Comparison of ENCODE assay signal across 9 cellular contexts in genomic region chr10:59830601-59831259, GRCh38.
DNase-seq lines count a peak whose midpoint lies in the region; ATAC-seq, FAIRE-seq and TF ChIP-seq lines count a peak whose summit lies in the region.
"Had no signal": no experiment of that assay in that cellular context is flagged by ENCODE, and none has a peak within 500 bp of the region (broad histone marks: within the 10 kb centered on the region; RNA-seq: fewer than 3 reads in every experiment).

No MANE protein-coding gene starts in this region.

- no peak overlapping the region for H2BK15ac ChIP-seq in H1 (ENCODE audit: low read length)

- H3K9me3 ChIP-seq in H1 (ENCODE audit: insufficient read depth in 2 of 2, low read depth in 1 of 2, low read length in 1 of 2), result no peaks in the 10 kb centered on the region

- H3K27me3 ChIP-seq in H1 (replicated peaks in 1 of 4; ENCODE audit: control insufficient read depth in 3 of 4, extremely low read depth in 1 of 4, insufficient read depth in 3 of 4, low read length in 3 of 4), result no peaks in the 10 kb centered on the region

- no peak overlapping the region for H3K23ac ChIP-seq in H1 (ENCODE audit: insufficient read length)

- H3K79me2 ChIP-seq in H1 (ENCODE audit: control insufficient read depth in 1 of 2, insufficient read depth in 2 of 2, low read length in 2 of 2), result peaks cover 8 to 66% of the 10 kb centered on the region in 2 experiments

- no peak overlapping the region for H3K14ac ChIP-seq in H1 (ENCODE audit: insufficient read length)

- peaks cover 0 to 1% of the 10 kb centered on the region in 2 experiments for H4K20me1 ChIP-seq in H1 (replicated peaks in 1 of 2; ENCODE audit: control insufficient read depth in 1 of 2, insufficient read depth in 2 of 2, low read length in 2 of 2)

- no peak overlapping the region for H4K8ac ChIP-seq in H1 (ENCODE audit: extremely low read depth, insufficient read depth, low read length)

- no peak for FAIRE-seq in RCC 7860 (lab: Jason Lieb, UNC)
- peak; percentile 58 for FAIRE-seq in H1 (lab: Jason Lieb, UNC)
- FAIRE-seq: A204.1 had no signal

- TF ChIP-seq EP300 in H1 (IDR thresholded peaks at IDR 0.05; ENCODE audit: borderline replicate concordance in 1 of 2, low read depth in 2 of 2, low read length in 2 of 2), result no peak

- CTCF ChIA-PET in HEK293T (lab: Yijun Ruan, JAX), result interaction anchor here (0.5 to 1.5 kb wide), 15 partner anchors 9 to 814 kb away, joined by 3 to 8 read pairs (median 4); no protein-coding TSS in a partner anchor
- CTCF ChIA-PET in H1 (lab: Charles Lee; ENCODE audit: partially characterized antibody), result interaction anchor here (0.6 to 6.6 kb wide), 42 partner anchors 9 to 251 kb away, joined by 3 to 68 read pairs (median 4); partner anchors contain the start of gene CCDC6

- no peak for ATAC-seq in HG03097 (IDR thresholded peaks at IDR 0.05; ENCODE audit: low FRiP score, unreplicated experiment)

- DNase-seq in DMS 273 (lab: John Stamatoyannopoulos, UW; ENCODE audit: unreplicated experiment), result peak; percentile 62
- DNase-seq in DMS 273 treated with DMSO at 0.1 percent for 48 hours (lab: John Stamatoyannopoulos, UW), result no peak
- peak; percentile 69 for DNase-seq in HEK293T (ENCODE audit: extremely low spot score)
- peak; percentile 12 for DNase-seq in RCC 7860 (ENCODE audit: low spot score)
- DNase-seq in H1 (ENCODE audit: low read depth in 1 of 2, low spot score in 2 of 2), result peak; percentile 29 to 70
- peak; percentile 83 for DNase-seq in medulla oblongata (ENCODE audit: extremely low spot score)
- DNase-seq in SHP77 (lab: John Stamatoyannopoulos, UW), result no peak

- H3K18ac ChIP-seq in H1 (ENCODE audit: extremely low read depth, low read length), result no peak overlapping the region; the same call in 1 of the 2 replicates

- no peak overlapping the region for H4K91ac ChIP-seq in H1 (replicated peaks; ENCODE audit: insufficient read length, low read length)

- no peak overlapping the region for H3K27ac ChIP-seq in H1 (ENCODE audit: low read depth, low read length)

- POLR2A ChIA-PET in HEK293T (lab: Yijun Ruan, JAX), result no interaction called here
- POLR2A ChIA-PET in H1 (lab: Charles Lee; ENCODE audit: partially characterized antibody), result interaction anchor here (1.0 to 1.7 kb wide), 4 partner anchors 10 to 78 kb away, joined by 3 to 5 read pairs (median 3); partner anchors contain the start of gene CCDC6

- TF ChIP-seq RAD21 in H1 (IDR thresholded peaks at IDR 0.05 in 1 of 2, conservative IDR thresholded peaks at IDR 0.05 in 1 of 2; ENCODE audit: low read depth in 2 of 2, low read length in 2 of 2), result peak; percentile 83

- no peak overlapping the region for H3K56ac ChIP-seq in H1 (replicated peaks; ENCODE audit: insufficient read length, low read depth, low read length)

- H3K4me3 ChIP-seq in H1 (ENCODE audit: extremely low read depth in 1 of 4, insufficient read depth in 2 of 4, low read depth in 3 of 4, low read length in 4 of 4), result no peak overlapping the region

- peaks cover 2 to 14% (median 5%) of the 10 kb centered on the region in 4 experiments; a peak in 5 of 8 replicates for H3K36me3 ChIP-seq in H1 (ENCODE audit: control insufficient read depth in 2 of 4, insufficient read depth in 4 of 4, low read length in 3 of 4)

- no peak overlapping the region for H2AK5ac ChIP-seq in H1 (ENCODE audit: low read depth, low read length)

- no peak overlapping the region for H3K4me2 ChIP-seq in H1 (ENCODE audit: insufficient read depth in 1 of 2, low read depth in 2 of 2, low read length in 2 of 2)

- TF ChIP-seq POLR2A in H1 (IDR thresholded peaks at IDR 0.05; ENCODE audit: control extremely low read depth in 1 of 2, low read depth in 2 of 2, low read length in 2 of 2), result no peak

- no peak overlapping the region for H2BK120ac ChIP-seq in H1 (replicated peaks; ENCODE audit: low read depth, low read length)

- no peaks in the 10 kb centered on the region for H3K23me2 ChIP-seq in H1 (ENCODE audit: low read depth, low read length)

- H3K4me1 ChIP-seq in H1 (replicated peaks in 1 of 4; ENCODE audit: control insufficient read depth in 3 of 4, insufficient read depth in 4 of 4, low read length in 3 of 4), result peaks cover 0 to 8% (median 3%) of the 10 kb centered on the region in 4 experiments; a peak in 3 of 7 replicates

- H2AFZ ChIP-seq in H1 (ENCODE audit: low read length), result no peak overlapping the region

- H2BK5ac ChIP-seq in H1 (ENCODE audit: low read depth, low read length), result no peak overlapping the region

- H3K4ac ChIP-seq in H1 (replicated peaks; ENCODE audit: insufficient read length, low read depth, low read length), result no peak overlapping the region

- H3K9ac ChIP-seq in H1 (replicated peaks in 1 of 4; ENCODE audit: extremely low read depth in 1 of 4, low read depth in 3 of 4, low read length in 3 of 4), result no peak overlapping the region

- H3K79me1 ChIP-seq in H1 (ENCODE audit: low read depth, low read length), result peaks cover 4% of the 10 kb centered on the region; the same call in 1 of the 2 replicates

- peak; percentile 67 to 84 (median 78) for TF ChIP-seq CTCF in H1 (IDR thresholded peaks at IDR 0.05; ENCODE audit: control extremely low read depth in 1 of 3, insufficient read depth in 1 of 3, low read depth in 1 of 3, low read length in 3 of 3)

- H2BK12ac ChIP-seq in H1 (ENCODE audit: low read depth, low read length), result no peak overlapping the region

- WGBS in H1 (ENCODE audit: extremely low coverage in 1 of 2, insufficient coverage in 1 of 2, insufficient read length in 1 of 2, insufficient replicate concordance in 2 of 2, low coverage in 1 of 2, low lambda C conversion rate in 2 of 2, missing lambda C conversion rate in 1 of 2), 2 experiments, result 72% methylated on average over 7 of the region's 7 CpGs; no CpG with 5 or more reads in 1 of the 2 experiments

- no peak overlapping the region for H4K5ac ChIP-seq in H1 (ENCODE audit: insufficient read length, low read depth, low read length)

- no peak overlapping the region for H2BK20ac ChIP-seq in H1 (ENCODE audit: low read length)

TF ChIP-seq in HEK293T, 16 proteins besides CTCF, POLR2A, EP300 and RAD21:
- TF ChIP-seq HDGF (IDR thresholded peaks at IDR 0.05; ENCODE audit: borderline replicate concordance) (no peak), NFRKB (IDR thresholded peaks at IDR 0.05) (no peak), CTBP1 (IDR thresholded peaks at IDR 0.05; ENCODE audit: borderline replicate concordance) (no peak), BHLHE40 (IDR thresholded peaks at IDR 0.05; ENCODE audit: borderline replicate concordance) (no peak), ARNT (IDR thresholded peaks at IDR 0.05) (no peak), FOXK2 (IDR thresholded peaks at IDR 0.05) (no peak), FOXM1 (IDR thresholded peaks at IDR 0.05; ENCODE audit: borderline replicate concordance) (no peak), PKNOX1 (IDR thresholded peaks at IDR 0.05) (no peak), LEF1 (IDR thresholded peaks at IDR 0.05; ENCODE audit: borderline replicate concordance) (no peak), SP1 (IDR thresholded peaks at IDR 0.05) (no peak), ELF4 (IDR thresholded peaks at IDR 0.05) (no peak), TARDBP (IDR thresholded peaks at IDR 0.05) (no peak), FOXA1 (IDR thresholded peaks at IDR 0.05) (no peak), ZNF384 (IDR thresholded peaks at IDR 0.05) (no peak), L3MBTL2 (conservative IDR thresholded peaks at IDR 0.05) (no peak), SUZ12 (IDR thresholded peaks at IDR 0.05) (no peak)

TF ChIP-seq in H1, 55 proteins besides CTCF, POLR2A, EP300 and RAD21 (continues in another document):
- TF ChIP-seq SUZ12 (IDR thresholded peaks at IDR 0.05; ENCODE audit: low read length) (no peak), HDAC2 (IDR thresholded peaks at IDR 0.05; ENCODE audit: borderline replicate concordance in 1 of 2, low read depth in 2 of 2, low read length in 2 of 2) (no peak), SRF (IDR thresholded peaks at IDR 0.05; ENCODE audit: low read depth, low read length) (no peak), CEBPB (IDR thresholded peaks at IDR 0.05; ENCODE audit: low read depth, low read length) (no peak), CTBP2 (IDR thresholded peaks at IDR 0.05; ENCODE audit: borderline replicate concordance, insufficient read depth, insufficient read length, low read length) (no peak)

Comparison
In these comparisons a context has a peak if more than half of its experiments do, and no peak if none do; other contexts are left out.
1. DNase-seq: peak in DMS 273 (single experiment), HEK293T (single experiment), RCC 7860 (single experiment), H1 (2 of 2) and medulla oblongata (single experiment); none in DMS 273 treated with DMSO at 0.1 percent for 48 hours (single experiment) and SHP77 (0 of 2).